21 cellular contexts compared by ENCODE assay signal in the genomic region with DNA sequence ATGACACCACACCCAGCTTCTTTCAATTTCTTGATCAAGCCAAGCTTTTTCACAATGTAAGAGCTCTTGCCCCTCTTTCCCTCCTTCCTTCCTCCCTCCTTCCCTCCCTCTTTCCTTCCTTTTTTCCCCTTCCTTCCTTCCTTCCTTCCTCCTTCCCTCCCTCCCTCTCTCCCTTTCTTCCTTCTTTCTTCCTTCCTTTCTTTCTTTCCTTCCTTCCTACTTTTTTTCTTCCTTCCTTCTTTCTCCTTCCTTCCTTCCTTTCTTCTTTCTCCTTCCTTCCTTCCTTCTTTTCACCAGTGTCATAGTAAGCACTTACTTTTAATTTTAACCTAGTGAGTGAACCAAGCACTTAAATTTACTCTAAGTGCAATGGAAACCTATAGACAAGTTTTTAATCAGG.
"Had no signal": no experiment of that assay in that cellular context is flagged by ENCODE, and none has a peak within 500 bp of the region (broad histone marks: within the 10 kb centered on the region; RNA-seq: fewer than 3 reads in every experiment).

No MANE protein-coding gene starts in this region.

- H3K27me3 ChIP-seq: dorsolateral prefrontal cortex, tibial nerve, uterus had no signal

- H3K36me3 Mint-ChIP-seq: WTC11 had no signal

- H3K9me3 Mint-ChIP-seq: activated naive CD8-positive, alpha-beta T cell treated with anti-CD3 and anti-CD28 coated beads, Interleukin-2, amount 50 U/mL, for 24 hours; endodermal cell; WTC11 had no signal

- H3K4me3 Mint-ChIP-seq: activated CD4-positive, alpha-beta T cell treated with anti-CD3 and anti-CD28 coated beads, Interleukin-2, amount 10 ng/mL, durations not matched to agents 24 days and 14 days; activated naive CD8-positive, alpha-beta T cell treated with anti-CD3 and anti-CD28 coated beads, Interleukin-2, amount 50 U/mL, for 24 hours; brain; endodermal cell; WTC11 had no signal

- H3K4me1 ChIP-seq: uterus had no signal

- H3K27ac ChIP-seq: dorsolateral prefrontal cortex, epithelial cell of prostate, lower lobe of right lung, tibial nerve, uterus had no signal

- DNase-seq: activated CD4-positive, alpha-beta T cell treated with anti-CD3 and anti-CD28 coated beads, Interleukin-2, amount 10 ng/mL, durations not matched to agents 24 days and 14 days; activated CD8-positive, alpha-beta memory T cell treated with anti-CD3 and anti-CD28 coated beads, Interleukin-2, amount 50 U/mL, for 4 hours; activated naive CD8-positive, alpha-beta T cell treated with anti-CD3 and anti-CD28 coated beads, Interleukin-2, amount 50 U/mL, for 24 hours; activated T-cell treated with anti-CD3 and anti-CD28 coated beads, Interleukin-2, amount 50 U/mL, for 48 hours; anterior cingulate cortex; caudate nucleus; dorsolateral prefrontal cortex; endodermal cell; foreskin fibroblast; hypothalamus; lower lobe of right lung; retina; stimulated activated CD4-positive, alpha-beta T cell treated with anti-CD3 and anti-CD28 coated beads, Interleukin-12 subunit alpha, Interleukin-12 subunit beta, amount 100 ng/mL, for 4 hours; stimulated activated CD4-positive, alpha-beta T cell treated with anti-CD3 and anti-CD28 coated beads, Interleukin-1b, Interleukin-23, amount 100 ng/mL, for 48 hours; stimulated activated CD8-positive, alpha-beta memory T cell treated with anti-CD3 and anti-CD28 coated beads, Interleukin-4, amount 100 ng/mL, for 48 hours; stimulated activated naive CD4-positive, alpha-beta T cell treated with Interleukin-2 at 50 U/mL for 16 hours; uterus had no signal

- H3K27ac Mint-ChIP-seq: activated CD4-positive, alpha-beta T cell treated with anti-CD3 and anti-CD28 coated beads, Interleukin-2, amount 10 ng/mL, durations not matched to agents 24 days and 14 days; activated naive CD8-positive, alpha-beta T cell treated with anti-CD3 and anti-CD28 coated beads, Interleukin-2, amount 50 U/mL, for 24 hours; brain; endodermal cell; WTC11 had no signal

- H3K9me3 ChIP-seq: lower lobe of right lung, tibial nerve, uterus had no signal

- H3K4me1 Mint-ChIP-seq: endodermal cell, WTC11 had no signal

- ATAC-seq: activated naive CD8-positive, alpha-beta T cell treated with anti-CD3 and anti-CD28 coated beads, Interleukin-2, amount 50 U/mL, for 24 hours; lower lobe of right lung; WTC11 had no signal

- H3K4me3 ChIP-seq: dorsolateral prefrontal cortex, lower lobe of right lung, tibial nerve, uterus had no signal

- H3K27me3 Mint-ChIP-seq: activated CD4-positive, alpha-beta T cell treated with anti-CD3 and anti-CD28 coated beads, Interleukin-2, amount 10 ng/mL, durations not matched to agents 24 days and 14 days; activated naive CD8-positive, alpha-beta T cell treated with anti-CD3 and anti-CD28 coated beads, Interleukin-2, amount 50 U/mL, for 24 hours; brain had no signal

- H3K36me3 ChIP-seq: lower lobe of right lung, uterus had no signal
